Comparison of ENCODE assay signal across 8 cellular contexts in the genomic region with DNA sequence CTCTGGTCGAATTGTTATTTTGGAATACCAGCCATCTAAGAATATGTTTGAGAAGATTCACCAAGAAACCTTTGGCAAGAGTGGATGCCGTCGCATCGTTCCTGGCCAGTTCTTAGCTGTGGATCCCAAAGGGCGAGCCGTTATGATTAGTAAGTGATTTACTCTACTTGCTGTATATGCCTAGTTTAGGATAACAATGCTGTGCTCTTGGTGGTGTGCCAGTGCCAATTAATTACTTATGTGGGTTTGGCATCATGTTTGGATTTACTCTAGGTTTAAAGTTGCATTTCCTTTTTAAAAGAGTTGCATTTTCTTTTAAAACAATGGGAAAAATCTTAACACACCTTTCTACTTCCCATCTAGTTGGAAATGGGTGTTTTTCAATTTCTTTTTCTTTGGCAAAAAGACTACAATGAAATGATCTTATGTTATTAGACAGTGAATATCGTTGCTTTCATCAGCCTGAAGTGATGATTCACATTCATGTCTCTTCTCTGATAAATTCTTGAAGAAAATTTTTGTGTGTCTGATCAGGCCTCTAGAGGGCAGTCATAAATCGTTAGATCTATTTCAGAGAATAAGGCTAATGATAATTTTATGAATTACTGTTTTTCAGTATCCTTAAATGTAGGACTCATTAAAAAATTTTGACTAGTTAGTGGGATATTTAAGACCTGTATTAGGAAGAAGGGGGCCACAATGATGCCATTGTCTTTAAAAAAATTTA. TPM values are rescaled to one million over a fixed set of nuclear protein-coding genes. Genes with fewer than 3 reads are reported as not detected.
DNase-seq lines count a peak whose midpoint lies in the region; ATAC-seq and TF ChIP-seq lines count a peak whose summit lies in the region.

No MANE protein-coding gene starts in this region.

- H3K27me3 ChIP-seq in Karpas-422 (ENCODE audit: low read length) = no peaks in the 10 kb centered on the region
- no peaks in the 10 kb centered on the region for H3K27me3 ChIP-seq in iPS-20b (ENCODE audit: insufficient read depth, low read length)
- H3K27me3 ChIP-seq in thyroid gland = no peaks in the 10 kb centered on the region

- peaks cover 26% of the 10 kb centered on the region for H3K4me1 ChIP-seq in Karpas-422 (ENCODE audit: low read length)
- peaks cover 2% of the 10 kb centered on the region; the same call in 1 of the 2 replicates for H3K4me1 ChIP-seq in iPS-20b (ENCODE audit: insufficient read depth, low read length)
- H3K4me1 ChIP-seq in thyroid gland = peaks cover 13 to 20% of the 10 kb centered on the region in 2 donors

- H3K9me3 ChIP-seq in Karpas-422 (ENCODE audit: low read length) = no peaks in the 10 kb centered on the region
- no peaks in the 10 kb centered on the region for H3K9me3 ChIP-seq in iPS-20b (ENCODE audit: insufficient read depth, low read depth, low read length)
- no peaks in the 10 kb centered on the region for H3K9me3 ChIP-seq in thyroid gland

- ATAC-seq in GM18873 (IDR thresholded peaks at IDR 0.05; ENCODE audit: low FRiP score, unreplicated experiment) = no peak

- peak; percentile 11 to 54 (median 30) for TF ChIP-seq CTCF in thyroid gland (IDR thresholded peaks at IDR 0.05)

- H3K9me2 ChIP-seq in Karpas-422 (replicated peaks; ENCODE audit: insufficient read depth, low read length) = no peaks in the 10 kb centered on the region

- H3K4me3 ChIP-seq in Karpas-422 (ENCODE audit: low read length) (no peak overlapping the region), iPS-20b (ENCODE audit: low read length) (0 out of 2 replicates have a peak overlapping the region, but pooled peaks have one; percentile 7), thyroid gland (replicated peaks in 1 of 3) (no peak overlapping the region)

- 77 to 79% methylated on average over 8 of the region's 8 CpGs for WGBS in thyroid gland, 2 donors

- TF ChIP-seq POLR2A in thyroid gland (IDR thresholded peaks at IDR 0.05) = no peak

- H3K27me3 Mint-ChIP-seq in activated T-helper 2 cell treated with anti-CD3 and anti-CD28 coated beads, Interferon-gamma antibody, Interleukin-2, Interleukin-4, amounts not matched to agents 10 μg/mL and 5 μg/mL and 100 μg/mL, durations not matched to agents 14 hours and 24 hours and 36 hours (ENCODE audit: low read depth) = no peaks in the 10 kb centered on the region

- DNase-seq in DMS 273 (lab: John Stamatoyannopoulos, UW; ENCODE audit: unreplicated experiment) (peak; percentile 70), DMS 273 treated with DMSO at 0.1 percent for 48 hours (lab: John Stamatoyannopoulos, UW) (no peak), Karpas-422 (peak; percentile 82), thyroid gland (no peak)
- no peak for DNase-seq in activated T-helper 2 cell treated with anti-CD3 and anti-CD28 coated beads, Interferon-gamma antibody, Interleukin-2, Interleukin-4, amounts not matched to agents 10 μg/mL and 5 μg/mL and 100 μg/mL, durations not matched to agents 14 hours and 24 hours and 36 hours (ENCODE audit: low spot score)
- no peak for DNase-seq in stimulated activated CD4-positive, alpha-beta T cell treated with anti-CD3 and anti-CD28 coated beads, Interleukin-2, amount 100 ng/mL, for 48 hours

- H3K27ac ChIP-seq in Karpas-422 (ENCODE audit: low read length) (no peak overlapping the region), iPS-20b (ENCODE audit: low read length) (no peak overlapping the region), thyroid gland (no peak overlapping the region)

- peaks cover 46% of the 10 kb centered on the region for H3K4me1 Mint-ChIP-seq in activated T-helper 2 cell treated with anti-CD3 and anti-CD28 coated beads, Interferon-gamma antibody, Interleukin-2, Interleukin-4, amounts not matched to agents 10 μg/mL and 5 μg/mL and 100 μg/mL, durations not matched to agents 14 hours and 24 hours and 36 hours (ENCODE audit: low read depth)

- peaks cover 95% of the 10 kb centered on the region for H3K79me2 ChIP-seq in Karpas-422 (ENCODE audit: low read length)

- H2AFZ ChIP-seq in Karpas-422 (ENCODE audit: low read length) = no peak overlapping the region

- H3K4me3 Mint-ChIP-seq in activated T-helper 2 cell treated with anti-CD3 and anti-CD28 coated beads, Interferon-gamma antibody, Interleukin-2, Interleukin-4, amounts not matched to agents 10 μg/mL and 5 μg/mL and 100 μg/mL, durations not matched to agents 14 hours and 24 hours and 36 hours (ENCODE audit: low read depth) = peak overlapping the region; percentile 59

- H3K27ac Mint-ChIP-seq in activated T-helper 2 cell treated with anti-CD3 and anti-CD28 coated beads, Interferon-gamma antibody, Interleukin-2, Interleukin-4, amounts not matched to agents 10 μg/mL and 5 μg/mL and 100 μg/mL, durations not matched to agents 14 hours and 24 hours and 36 hours = peak overlapping the region; percentile 47

- no peaks in the 10 kb centered on the region for H3K9me3 Mint-ChIP-seq in activated T-helper 2 cell treated with anti-CD3 and anti-CD28 coated beads, Interferon-gamma antibody, Interleukin-2, Interleukin-4, amounts not matched to agents 10 μg/mL and 5 μg/mL and 100 μg/mL, durations not matched to agents 14 hours and 24 hours and 36 hours

- H3K4me2 ChIP-seq in Karpas-422 (ENCODE audit: low read depth, low read length, poor library complexity, severe bottlenecking) = no peak overlapping the region

- H3K9ac ChIP-seq in Karpas-422 (ENCODE audit: low read length) = no peak overlapping the region
- H3K9ac ChIP-seq in iPS-20b (ENCODE audit: low read depth, low read length) = no peak overlapping the region

- intact Hi-C loops in activated T-helper 2 cell treated with anti-CD3 and anti-CD28 coated beads, Interferon-gamma antibody, Interleukin-2, Interleukin-4, amounts not matched to agents 10 μg/mL and 5 μg/mL and 100 μg/mL, durations not matched to agents 14 hours and 24 hours and 36 hours (cut with micrococcal nuclease) = loop anchor here (5.0 to 10.0 kb wide), 2 partner anchors 33 to 206 kb away; no protein-coding TSS in a partner anchor
- intact Hi-C loops in thyroid gland (cut with DNase I) = loop anchor here (10.0 kb wide), 1 partner anchor 246 kb away; no protein-coding TSS in a partner anchor

- H3K36me3 ChIP-seq in Karpas-422 (ENCODE audit: insufficient read depth, low read length) (peaks cover 68% of the 10 kb centered on the region), iPS-20b (ENCODE audit: insufficient read depth, low read depth, low read length) (peaks cover 89% of the 10 kb centered on the region), thyroid gland (peaks cover 56 to 60% of the 10 kb centered on the region in 2 donors)

- peaks cover 85% of the 10 kb centered on the region for H3K36me3 Mint-ChIP-seq in activated T-helper 2 cell treated with anti-CD3 and anti-CD28 coated beads, Interferon-gamma antibody, Interleukin-2, Interleukin-4, amounts not matched to agents 10 μg/mL and 5 μg/mL and 100 μg/mL, durations not matched to agents 14 hours and 24 hours and 36 hours (ENCODE audit: low read depth)

- peaks cover 63% of the 10 kb centered on the region for H4K20me1 ChIP-seq in Karpas-422 (ENCODE audit: insufficient read depth, low read depth, low read length)

RNA-seq across cellular contexts. Expression of a gene that starts 5.6 kb away (rescaled TPM):
- 126 and 187 TPM in 2 replicates for total RNA-seq in Karpas-422 (2014; rRNA removed; shearing (Covaris generic); ENCODE audit: low replicate concordance)
- 520 and 538 TPM in 2 replicates for total RNA-seq in activated T-helper 2 cell treated with anti-CD3 and anti-CD28 coated beads, Interferon-gamma antibody, Interleukin-2, Interleukin-4, amounts not matched to agents 10 μg/mL and 5 μg/mL and 100 μg/mL, durations not matched to agents 14 hours and 24 hours and 36 hours
- 100 to 1,000 TPM in 2 of 4 donors, 10 to 100 TPM in 2; 74.2 to 142 (median 112) TPM for total RNA-seq in thyroid gland

RNA-seq across cellular contexts. Expression of a gene that starts 5.9 kb away (rescaled TPM):
- 24.7 and 47.0 TPM in 2 replicates for total RNA-seq in Karpas-422 (2014; rRNA removed; shearing (Covaris generic); ENCODE audit: low replicate concordance)
- 37.9 and 44.5 TPM in 2 replicates for total RNA-seq in activated T-helper 2 cell treated with anti-CD3 and anti-CD28 coated beads, Interferon-gamma antibody, Interleukin-2, Interleukin-4, amounts not matched to agents 10 μg/mL and 5 μg/mL and 100 μg/mL, durations not matched to agents 14 hours and 24 hours and 36 hours
- 10 to 100 TPM; 39.6 to 88.4 (median 66.7) TPM for total RNA-seq in thyroid gland

Comparison
In these comparisons a context has a peak if more than half of its experiments do, and no peak if none do; other contexts are left out.
1. DNase-seq: peak in DMS 273 (single experiment) and Karpas-422 (single experiment); none in DMS 273 treated with DMSO at 0.1 percent for 48 hours (single experiment), activated T-helper 2 cell treated with anti-CD3 and anti-CD28 coated beads, Interferon-gamma antibody, Interleukin-2, Interleukin-4, amounts not matched to agents 10 μg/mL and 5 μg/mL and 100 μg/mL, durations not matched to agents 14 hours and 24 hours and 36 hours (single experiment), thyroid gland (0 of 2) and stimulated activated CD4-positive, alpha-beta T cell treated with anti-CD3 and anti-CD28 coated beads, Interleukin-2, amount 100 ng/mL, for 48 hours (0 of 2).